In the genomic region with DNA sequence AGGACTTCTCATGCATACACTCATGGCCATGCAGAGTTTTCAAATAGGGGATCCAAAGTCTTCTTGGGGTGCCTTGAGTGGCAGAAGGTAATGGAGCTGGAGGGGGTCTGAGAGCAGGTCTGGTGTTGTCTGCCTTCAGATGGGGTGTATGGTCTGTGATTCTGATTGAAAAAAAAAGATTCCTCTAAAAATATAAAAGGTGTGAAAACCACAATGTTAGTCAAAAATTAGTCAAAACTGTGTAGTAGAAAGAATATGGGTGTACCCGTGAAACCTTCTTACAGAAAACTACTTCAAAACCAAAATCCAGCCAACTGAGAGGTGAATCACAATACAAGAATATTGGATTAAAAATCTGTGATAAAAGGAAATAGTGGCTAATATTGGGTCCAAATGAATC, we compare ENCODE assay signal across 11 cellular contexts. TPM values are rescaled to one million over a fixed set of nuclear protein-coding genes. Genes with fewer than 3 reads are reported as not detected.
DNase-seq lines count a peak whose midpoint lies in the region; ATAC-seq and TF ChIP-seq lines count a peak whose summit lies in the region.
"Had no signal": no experiment of that assay in that cellular context is flagged by ENCODE, and none has a peak within 500 bp of the region (broad histone marks: within the 10 kb centered on the region; RNA-seq: fewer than 3 reads in every experiment).

No MANE protein-coding gene starts in this region.

- H3K4me1 Mint-ChIP-seq in activated T-cell treated with anti-CD3 and anti-CD28 coated beads, Interleukin-2, amount 50 U/mL, for 4 hours (ENCODE audit: low read depth): peaks cover 65% of the 10 kb centered on the region
- peaks cover 60% of the 10 kb centered on the region for H3K4me1 Mint-ChIP-seq in activated CD4-positive, alpha-beta memory T cell treated with anti-CD3 and anti-CD28 coated beads, Interleukin-2, amount 10 ng/mL, durations not matched to agents 7 days and 5 days
- H3K4me1 Mint-ChIP-seq in MCF 10A (ENCODE audit: insufficient read depth, unreplicated experiment): peaks cover 5% of the 10 kb centered on the region

- TF ChIP-seq CTCF in MCF 10A (IDR thresholded peaks at IDR 0.05; ENCODE audit: unreplicated experiment): no peak

- intact Hi-C loops in left cardiac atrium (cut with DNase I): no loop called here
- intact Hi-C loops in MCF 10A (cut with micrococcal nuclease): loop anchor here (2.0 kb wide), 1 partner anchor 56 kb away; no protein-coding TSS in a partner anchor

- BruUV-seq in MCF 10A (replicated peaks; lab: Mats Ljungman, UMichigan): no TSS peak

- H3K4me3 Mint-ChIP-seq in activated T-cell treated with anti-CD3 and anti-CD28 coated beads, Interleukin-2, amount 50 U/mL, for 4 hours: peak overlapping the region; percentile 32
- H3K4me3 Mint-ChIP-seq in activated CD4-positive, alpha-beta memory T cell treated with anti-CD3 and anti-CD28 coated beads, Interleukin-2, amount 10 ng/mL, durations not matched to agents 7 days and 5 days: peak overlapping the region; percentile 24
- no peak overlapping the region for H3K4me3 Mint-ChIP-seq in MCF 10A (ENCODE audit: unreplicated experiment)

- DNase-seq in activated T-cell treated with anti-CD3 and anti-CD28 coated beads, Interleukin-2, amount 50 U/mL, for 4 hours: no peak
- DNase-seq in activated T-cell treated with anti-CD3 and anti-CD28 coated beads, Interleukin-2, amount 50 U/mL, for 48 hours: no peak
- DNase-seq in activated CD4-positive, alpha-beta memory T cell treated with anti-CD3 and anti-CD28 coated beads, Interleukin-2, amount 10 ng/mL, durations not matched to agents 7 days and 5 days: no peak
- no peak for DNase-seq in stimulated activated naive CD8-positive, alpha-beta T cell treated with anti-CD3 and anti-CD28 coated beads, Interleukin-15, Interleukin-2, amounts not matched to agents 100 U/mL and 50 U/mL, for 24 hours
- DNase-seq in SIG-M5 (lab: John Stamatoyannopoulos, UW) (no peak), left cardiac atrium (no peak), MCF 10A (ENCODE audit: unreplicated experiment) (no peak)
- DNase-seq: dorsolateral prefrontal cortex, NCI-H1105, upper lobe of left lung had no signal

- POLR2A ChIA-PET in activated CD4-positive, alpha-beta memory T cell treated with anti-CD3 and anti-CD28 coated beads, Interleukin-2, amount 10 ng/mL, durations not matched to agents 7 days and 5 days (lab: Charles Lee): interaction anchor here (1.6 to 6.0 kb wide), 4 partner anchors 20 to 74 kb away, joined by 3 to 56 read pairs (median 9); partner anchors contain the start of genes DOCK2 and SPDL1
- POLR2A ChIA-PET in MCF 10A (lab: Yijun Ruan, JAX): no interaction called here

- H3K27ac Mint-ChIP-seq in activated CD4-positive, alpha-beta memory T cell treated with anti-CD3 and anti-CD28 coated beads, Interleukin-2, amount 10 ng/mL, durations not matched to agents 7 days and 5 days: peak overlapping the region; percentile 82
- no peak overlapping the region for H3K27ac Mint-ChIP-seq in MCF 10A (ENCODE audit: low read depth, unreplicated experiment)

- CTCF ChIA-PET in activated CD4-positive, alpha-beta memory T cell treated with anti-CD3 and anti-CD28 coated beads, Interleukin-2, amount 10 ng/mL, durations not matched to agents 7 days and 5 days (lab: Charles Lee): interaction anchor here (1.1 to 1.3 kb wide), 2 partner anchors 10 kb away, joined by 3 read pairs; no protein-coding TSS in a partner anchor
- CTCF ChIA-PET in MCF 10A (lab: Yijun Ruan, JAX): interaction anchor here (0.6 to 0.8 kb wide), 2 partner anchors 22 to 32 kb away, joined by 3 read pairs; no protein-coding TSS in a partner anchor

- H3K27me3 Mint-ChIP-seq in activated T-cell treated with anti-CD3 and anti-CD28 coated beads, Interleukin-2, amount 50 U/mL, for 4 hours (ENCODE audit: low read depth): no peaks in the 10 kb centered on the region
- no peaks in the 10 kb centered on the region for H3K27me3 Mint-ChIP-seq in activated CD4-positive, alpha-beta memory T cell treated with anti-CD3 and anti-CD28 coated beads, Interleukin-2, amount 10 ng/mL, durations not matched to agents 7 days and 5 days
- no peaks in the 10 kb centered on the region for H3K27me3 Mint-ChIP-seq in MCF 10A (ENCODE audit: insufficient read depth, unreplicated experiment)

- peaks cover 7% of the 10 kb centered on the region for H3K9me3 Mint-ChIP-seq in activated T-cell treated with anti-CD3 and anti-CD28 coated beads, Interleukin-2, amount 50 U/mL, for 4 hours
- H3K9me3 Mint-ChIP-seq in activated CD4-positive, alpha-beta memory T cell treated with anti-CD3 and anti-CD28 coated beads, Interleukin-2, amount 10 ng/mL, durations not matched to agents 7 days and 5 days: peaks cover 9% of the 10 kb centered on the region
- no peaks in the 10 kb centered on the region for H3K9me3 Mint-ChIP-seq in MCF 10A (ENCODE audit: unreplicated experiment)

- peak; percentile 69 to 71 for ATAC-seq in activated T-cell treated with anti-CD3 and anti-CD28 coated beads, Interleukin-2, amount 50 U/mL, for 4 hours
- ATAC-seq in GM21381 (IDR thresholded peaks at IDR 0.05; ENCODE audit: unreplicated experiment): peak; percentile 50
- ATAC-seq in stimulated activated naive CD8-positive, alpha-beta T cell treated with anti-CD3 and anti-CD28 coated beads, Interleukin-15, Interleukin-2, amounts not matched to agents 100 U/mL and 50 U/mL, for 24 hours: peak; percentile 79
- no peak for ATAC-seq in left cardiac atrium

- H3K36me3 Mint-ChIP-seq in activated T-cell treated with anti-CD3 and anti-CD28 coated beads, Interleukin-2, amount 50 U/mL, for 4 hours (ENCODE audit: insufficient read depth): peaks cover 44% of the 10 kb centered on the region
- peaks cover 83% of the 10 kb centered on the region for H3K36me3 Mint-ChIP-seq in activated CD4-positive, alpha-beta memory T cell treated with anti-CD3 and anti-CD28 coated beads, Interleukin-2, amount 10 ng/mL, durations not matched to agents 7 days and 5 days (ENCODE audit: low read depth)
- no peaks in the 10 kb centered on the region for H3K36me3 Mint-ChIP-seq in MCF 10A (ENCODE audit: insufficient read depth, unreplicated experiment)

RNA-seq across cellular contexts. Expression of gene DOCK2, which starts 20.1 kb away (rescaled TPM):
- total RNA-seq in activated T-cell treated with anti-CD3 and anti-CD28 coated beads, Interleukin-2, amount 50 U/mL, for 4 hours: 100 to 1,000 TPM; 128 to 134 (median 132) TPM
- total RNA-seq in activated CD4-positive, alpha-beta memory T cell treated with anti-CD3 and anti-CD28 coated beads, Interleukin-2, amount 10 ng/mL, durations not matched to agents 7 days and 5 days: 100 to 1,000 TPM; 248 to 270 TPM
- total RNA-seq in left cardiac atrium: 10 to 100 TPM; 12.1 to 17.2 TPM
- 0.39 and 0.42 TPM in 2 replicates for total RNA-seq in MCF 10A (2022)

Comparison
In these comparisons a context has a peak if more than half of its experiments do, and no peak if none do; other contexts are left out.
1. ATAC-seq: peak in activated T-cell treated with anti-CD3 and anti-CD28 coated beads, Interleukin-2, amount 50 U/mL, for 4 hours (2 of 2), GM21381 (single experiment) and stimulated activated naive CD8-positive, alpha-beta T cell treated with anti-CD3 and anti-CD28 coated beads, Interleukin-15, Interleukin-2, amounts not matched to agents 100 U/mL and 50 U/mL, for 24 hours (single experiment); none in left cardiac atrium (0 of 2).